ENCODE assay signal across 20 cellular contexts in genomic region chr14:89292579-89293348, GRCh38.
DNase-seq lines count a peak whose midpoint lies in the region; ATAC-seq, FAIRE-seq and TF ChIP-seq lines count a peak whose summit lies in the region.
"Had no signal": no experiment of that assay in that cellular context is flagged by ENCODE, and none has a peak within 500 bp of the region (broad histone marks: within the 10 kb centered on the region; RNA-seq: fewer than 3 reads in every experiment).

No MANE protein-coding gene starts in this region.

- TF ChIP-seq CTCF in HepG2 (CRISPR knock-in tag; IDR thresholded peaks at IDR 0.05): no peak

- TF ChIP-seq EP300 in HepG2 (IDR thresholded peaks at IDR 0.05; ENCODE audit: low read depth in 2 of 2, low read length in 2 of 2): no peak; a peak in 1 of 4 replicates
- no peak for TF ChIP-seq EP300 in HepG2 (CRISPR knock-in tag; IDR thresholded peaks at IDR 0.05; ENCODE audit: borderline replicate concordance)

- peak overlapping the region; percentile 77 for H3K27ac Mint-ChIP-seq in activated naive CD8-positive, alpha-beta T cell
- no peak overlapping the region for H3K27ac Mint-ChIP-seq in activated naive CD8-positive, alpha-beta T cell treated with anti-CD3 and anti-CD28 coated beads, Interleukin-2, amount 50 U/mL, for 24 hours
- peak overlapping the region; percentile 4 for H3K27ac Mint-ChIP-seq in activated T-helper 1 cell treated with anti-CD3 and anti-CD28 coated beads, Interleukin-12 subunit alpha, Interleukin-12 subunit beta, Interleukin-2, Interleukin-4 antibody, amounts not matched to agents 30 ng/mL and 10 ng/mL and 1 ng/mL, durations not matched to agents 14 hours and 24 hours and 36 hours
- peak overlapping the region; percentile 75 for H3K27ac Mint-ChIP-seq in stimulated activated naive B cell treated with anti-CD40 and anti-IgM and Interleukin-4, amounts not matched to agents 10 μg/mL and 1 μg/mL and 100 μg/mL, for 72 hours

- no peaks in the 10 kb centered on the region for H3K9me3 ChIP-seq in HepG2 (ENCODE audit: low read length)
- H3K9me3 ChIP-seq: adrenal gland, colonic mucosa, esophagus muscularis mucosa, HAP-1, thoracic aorta had no signal

- no peak overlapping the region for H3K4me3 Mint-ChIP-seq in activated naive CD8-positive, alpha-beta T cell
- H3K4me3 Mint-ChIP-seq in activated naive CD8-positive, alpha-beta T cell treated with anti-CD3 and anti-CD28 coated beads, Interleukin-2, amount 50 U/mL, for 24 hours: no peak overlapping the region
- H3K4me3 Mint-ChIP-seq in activated T-helper 1 cell treated with anti-CD3 and anti-CD28 coated beads, Interleukin-12 subunit alpha, Interleukin-12 subunit beta, Interleukin-2, Interleukin-4 antibody, amounts not matched to agents 30 ng/mL and 10 ng/mL and 1 ng/mL, durations not matched to agents 14 hours and 24 hours and 36 hours: no peak overlapping the region
- peak overlapping the region in 1 of 2 donors; percentile 9 for H3K4me3 Mint-ChIP-seq in stimulated activated naive B cell treated with anti-CD40 and anti-IgM and Interleukin-4, amounts not matched to agents 10 μg/mL and 1 μg/mL and 100 μg/mL, for 72 hours

- POLR2A ChIA-PET in HepG2 (lab: Yijun Ruan, JAX): no interaction called here

- H3K36me3 ChIP-seq in HepG2 (replicated peaks in 1 of 2; ENCODE audit: control insufficient read depth in 1 of 2, insufficient read depth in 2 of 2, low read length in 2 of 2): peaks cover 14 to 62% of the 10 kb centered on the region in 2 experiments
- H3K36me3 ChIP-seq: adrenal gland, colonic mucosa, HAP-1, thoracic aorta had no signal

- 68% methylated on average over 13 of the region's 14 CpGs for WGBS in HepG2 (ENCODE audit: low lambda C conversion rate)

- peak overlapping the region; percentile 11 for H3K27ac ChIP-seq in HepG2 (ENCODE audit: extremely low read length, insufficient read depth, low read length)
- H3K27ac ChIP-seq: colonic mucosa, esophagus muscularis mucosa, parathyroid adenoma, thoracic aorta had no signal

- H3K27me3 Mint-ChIP-seq in activated naive CD8-positive, alpha-beta T cell: no peaks in the 10 kb centered on the region
- no peaks in the 10 kb centered on the region for H3K27me3 Mint-ChIP-seq in activated naive CD8-positive, alpha-beta T cell treated with anti-CD3 and anti-CD28 coated beads, Interleukin-2, amount 50 U/mL, for 24 hours
- no peaks in the 10 kb centered on the region for H3K27me3 Mint-ChIP-seq in activated T-helper 1 cell treated with anti-CD3 and anti-CD28 coated beads, Interleukin-12 subunit alpha, Interleukin-12 subunit beta, Interleukin-2, Interleukin-4 antibody, amounts not matched to agents 30 ng/mL and 10 ng/mL and 1 ng/mL, durations not matched to agents 14 hours and 24 hours and 36 hours (ENCODE audit: insufficient read depth)
- no peaks in the 10 kb centered on the region for H3K27me3 Mint-ChIP-seq in stimulated activated naive B cell treated with anti-CD40 and anti-IgM and Interleukin-4, amounts not matched to agents 10 μg/mL and 1 μg/mL and 100 μg/mL, for 72 hours

- no peak for ATAC-seq in activated naive CD8-positive, alpha-beta T cell treated with anti-CD3 and anti-CD28 coated beads, Interleukin-2, amount 50 U/mL, for 24 hours
- peak; percentile 61 for ATAC-seq in HepG2
- no peak for ATAC-seq in stimulated activated naive B cell treated with anti-CD40 and anti-IgM and Interleukin-4, amounts not matched to agents 10 μg/mL and 1 μg/mL and 100 μg/mL, for 72 hours (replicated peaks)
- no peak for ATAC-seq in GM21367 (IDR thresholded peaks at IDR 0.05; ENCODE audit: unreplicated experiment)

- H3K4me3 ChIP-seq in HepG2 (replicated peaks in 1 of 3; ENCODE audit: insufficient read depth in 1 of 3, low read depth in 2 of 3, low read length in 3 of 3): no peak overlapping the region
- H3K4me3 ChIP-seq: adrenal gland, colonic mucosa, esophagus muscularis mucosa, HAP-1, lung, thoracic aorta had no signal

- in situ Hi-C loops in HepG2 (cut with HindIII; ENCODE audit: extremely low pct_ligation_motif_present, low pct_unique_long_range_greater_than_20kb): no loop called here

- no peaks in the 10 kb centered on the region for H3K9me3 Mint-ChIP-seq in activated naive CD8-positive, alpha-beta T cell (ENCODE audit: low read depth)
- no peaks in the 10 kb centered on the region for H3K9me3 Mint-ChIP-seq in activated naive CD8-positive, alpha-beta T cell treated with anti-CD3 and anti-CD28 coated beads, Interleukin-2, amount 50 U/mL, for 24 hours
- no peaks in the 10 kb centered on the region for H3K9me3 Mint-ChIP-seq in activated T-helper 1 cell treated with anti-CD3 and anti-CD28 coated beads, Interleukin-12 subunit alpha, Interleukin-12 subunit beta, Interleukin-2, Interleukin-4 antibody, amounts not matched to agents 30 ng/mL and 10 ng/mL and 1 ng/mL, durations not matched to agents 14 hours and 24 hours and 36 hours
- H3K9me3 Mint-ChIP-seq in stimulated activated naive B cell treated with anti-CD40 and anti-IgM and Interleukin-4, amounts not matched to agents 10 μg/mL and 1 μg/mL and 100 μg/mL, for 72 hours: peaks cover 0 to 4% of the 10 kb centered on the region in 2 donors

- no peak overlapping the region for H3K9ac ChIP-seq in HepG2 (ENCODE audit: insufficient read depth, low read depth, low read length)
- H3K9ac ChIP-seq: parathyroid adenoma had no signal

- H2AFZ ChIP-seq in HepG2 (ENCODE audit: low read length): no peak overlapping the region
- H2AFZ ChIP-seq: parathyroid adenoma had no signal

- no TSS peak for BruUV-seq in HepG2 (replicated peaks; lab: Mats Ljungman, UMichigan)

- H3K79me2 ChIP-seq in HepG2 (ENCODE audit: insufficient read depth, low read length): peaks cover 36% of the 10 kb centered on the region

- no peak for DNase-seq in activated naive CD8-positive, alpha-beta T cell treated with anti-CD3 and anti-CD28 coated beads, Interleukin-2, amount 50 U/mL, for 24 hours
- no peak for DNase-seq in activated T-helper 1 cell treated with anti-CD3 and anti-CD28 coated beads, Interleukin-12 subunit alpha, Interleukin-12 subunit beta, Interleukin-2, Interleukin-4 antibody, amounts not matched to agents 30 ng/mL and 10 ng/mL and 1 ng/mL, durations not matched to agents 14 hours and 24 hours and 36 hours (ENCODE audit: low spot score)
- peak; percentile 5 for DNase-seq in HepG2 (ENCODE audit: low spot score)
- no peak for DNase-seq in stimulated activated naive B cell treated with anti-CD40 and anti-IgM and Interleukin-4, amounts not matched to agents 10 μg/mL and 1 μg/mL and 100 μg/mL, for 72 hours
- no peak for DNase-seq in ureter (ENCODE audit: low spot score)
- no peak for DNase-seq in activated CD4-positive, alpha-beta T cell treated with anti-CD3 and anti-CD28 coated beads, Interleukin-2, amount 50 U/mL, for 48 hours
- DNase-seq: colonic mucosa; DMS 273 treated with DMSO at 0.1 percent for 48 hours; NCI-H1930; RPMI8226; stimulated activated CD4-positive, alpha-beta T cell treated with anti-CD3 and anti-CD28 coated beads, Interleukin-12 subunit alpha, Interleukin-12 subunit beta, amount 100 ng/mL, for 4 hours; T1000 had no signal

- H3K27me3 ChIP-seq in HepG2 (ENCODE audit: control insufficient read depth in 1 of 2, insufficient read depth in 2 of 2, low read length in 2 of 2): no peaks in the 10 kb centered on the region
- H3K27me3 ChIP-seq: adrenal gland, colonic mucosa, esophagus muscularis mucosa had no signal

- FAIRE-seq in HepG2 (lab: Jason Lieb, UNC): no peak

- H3K36me3 Mint-ChIP-seq in activated naive CD8-positive, alpha-beta T cell: peaks cover 2% of the 10 kb centered on the region
- peaks cover 18% of the 10 kb centered on the region for H3K36me3 Mint-ChIP-seq in activated naive CD8-positive, alpha-beta T cell treated with anti-CD3 and anti-CD28 coated beads, Interleukin-2, amount 50 U/mL, for 24 hours (ENCODE audit: low read depth)
- peaks cover 21% of the 10 kb centered on the region for H3K36me3 Mint-ChIP-seq in activated T-helper 1 cell treated with anti-CD3 and anti-CD28 coated beads, Interleukin-12 subunit alpha, Interleukin-12 subunit beta, Interleukin-2, Interleukin-4 antibody, amounts not matched to agents 30 ng/mL and 10 ng/mL and 1 ng/mL, durations not matched to agents 14 hours and 24 hours and 36 hours (ENCODE audit: low read depth)
- peaks cover 39 to 57% of the 10 kb centered on the region in 2 donors for H3K36me3 Mint-ChIP-seq in stimulated activated naive B cell treated with anti-CD40 and anti-IgM and Interleukin-4, amounts not matched to agents 10 μg/mL and 1 μg/mL and 100 μg/mL, for 72 hours

- peaks cover 18% of the 10 kb centered on the region; the same call in 1 of the 2 replicates for H4K20me1 ChIP-seq in HepG2 (ENCODE audit: insufficient read depth, low read length)

- H3K4me2 ChIP-seq in HepG2 (ENCODE audit: low read depth, low read length): no peak overlapping the region

- CTCF ChIA-PET in HepG2 (lab: Yijun Ruan, JAX; ENCODE audit: low intra/inter-chr PET ratio, low total read pairs): no interaction called here

- no peak for TF ChIP-seq RAD21 in HepG2 (CRISPR knock-in tag; IDR thresholded peaks at IDR 0.05)

- H3K4me1 Mint-ChIP-seq in activated naive CD8-positive, alpha-beta T cell (ENCODE audit: low read depth): peaks cover 46% of the 10 kb centered on the region
- H3K4me1 Mint-ChIP-seq in activated naive CD8-positive, alpha-beta T cell treated with anti-CD3 and anti-CD28 coated beads, Interleukin-2, amount 50 U/mL, for 24 hours: peaks cover 42% of the 10 kb centered on the region
- H3K4me1 Mint-ChIP-seq in activated T-helper 1 cell treated with anti-CD3 and anti-CD28 coated beads, Interleukin-12 subunit alpha, Interleukin-12 subunit beta, Interleukin-2, Interleukin-4 antibody, amounts not matched to agents 30 ng/mL and 10 ng/mL and 1 ng/mL, durations not matched to agents 14 hours and 24 hours and 36 hours (ENCODE audit: low read depth): peaks cover 40% of the 10 kb centered on the region
- peaks cover 50 to 64% of the 10 kb centered on the region in 2 donors for H3K4me1 Mint-ChIP-seq in stimulated activated naive B cell treated with anti-CD40 and anti-IgM and Interleukin-4, amounts not matched to agents 10 μg/mL and 1 μg/mL and 100 μg/mL, for 72 hours

- TF ChIP-seq POLR2A in HepG2 (IDR thresholded peaks at IDR 0.05; ENCODE audit: insufficient read depth in 1 of 2, low read depth in 2 of 2, low read length in 2 of 2): no peak

- H3K4me1 ChIP-seq in HepG2 (ENCODE audit: insufficient read depth, low read length): peaks cover 44% of the 10 kb centered on the region
- H3K4me1 ChIP-seq: colonic mucosa, parathyroid adenoma had no signal

- intact Hi-C loops in activated T-helper 1 cell treated with anti-CD3 and anti-CD28 coated beads, Interleukin-12 subunit alpha, Interleukin-12 subunit beta, Interleukin-2, Interleukin-4 antibody, amounts not matched to agents 30 ng/mL and 10 ng/mL and 1 ng/mL, durations not matched to agents 14 hours and 24 hours and 36 hours (cut with micrococcal nuclease): no loop called here
- intact Hi-C loops in HepG2 (cut with micrococcal nuclease; ENCODE audit: unreplicated experiment): no loop called here

TF ChIP-seq in HepG2, 621 proteins besides CTCF, POLR2A, EP300 and RAD21 (continues in another document):
- TF ChIP-seq ZNF564 (CRISPR knock-in tag; IDR thresholded peaks at IDR 0.05) (peak; percentile 94), SOX13 (IDR thresholded peaks at IDR 0.05) (peak; percentile 50; the same call in 1 of the 2 replicates), SOX13 (CRISPR knock-in tag; conservative IDR thresholded peaks at IDR 0.05 in 1 of 2, IDR thresholded peaks at IDR 0.05 in 1 of 2) (peak in 1 of 2 experiments; percentile 88; a peak in 2 of 4 replicates), ZMYM4 (CRISPR knock-in tag; IDR thresholded peaks at IDR 0.05) (0 out of 2 replicates have a peak, but pooled peaks have one; percentile 15)
